In genomic region chr9:129558551-129559505, GRCh38 we compare ENCODE assay signal across 1 cellular context.
A peak's percentile ranks its signal among the peaks of the same experiment; 100 is the strongest.
TF ChIP-seq lines count a peak whose summit lies in the region.

No MANE protein-coding gene starts in this region.

TF ChIP-seq in HepG2, 621 proteins besides CTCF, POLR2A, EP300 and RAD21 (continued from another document and continues in another):
- TF ChIP-seq ZNF318 (CRISPR knock-in tag; IDR thresholded peaks at IDR 0.05), result no peak
- peak; percentile 76; the same call in 1 of the 2 replicates for TF ChIP-seq MYNN (CRISPR knock-in tag; IDR thresholded peaks at IDR 0.05; ENCODE audit: low read depth)
- TF ChIP-seq ZNF34 (CRISPR knock-in tag; IDR thresholded peaks at IDR 0.05; ENCODE audit: borderline replicate concordance), result no peak
- no peak; the same call in 1 of the 2 replicates for TF ChIP-seq CAMTA2 (CRISPR knock-in tag; IDR thresholded peaks at IDR 0.05; ENCODE audit: borderline replicate concordance)
- no peak for TF ChIP-seq ZNF839 (CRISPR knock-in tag; IDR thresholded peaks at IDR 0.05; ENCODE audit: borderline replicate concordance)
- TF ChIP-seq MTERF4 (CRISPR knock-in tag; IDR thresholded peaks at IDR 0.05), result peak; percentile 87; the same call in 1 of the 2 replicates
- no peak for TF ChIP-seq HNRNPH1 (optimal IDR thresholded peaks at IDR 0.05; ENCODE audit: low read depth, low read length)
- peak; percentile 84; the same call in 1 of the 2 replicates for TF ChIP-seq THAP7 (CRISPR knock-in tag; IDR thresholded peaks at IDR 0.05)
- TF ChIP-seq PAXIP1 (CRISPR knock-in tag; conservative IDR thresholded peaks at IDR 0.05), result peak; percentile 92
- TF ChIP-seq AGO2 (optimal IDR thresholded peaks at IDR 0.05; ENCODE audit: low read depth, low read length), result peak; percentile 74
- peak; percentile 47; the same call in 1 of the 2 replicates for TF ChIP-seq SNAPC4 (CRISPR knock-in tag; IDR thresholded peaks at IDR 0.05)
- no peak for TF ChIP-seq USF2 (IDR thresholded peaks at IDR 0.05; ENCODE audit: low read depth, low read length)
- 0 out of 2 replicates have a peak, but pooled peaks have one; percentile 37 for TF ChIP-seq USF2 (CRISPR knock-in tag; IDR thresholded peaks at IDR 0.05; ENCODE audit: borderline replicate concordance)
- TF ChIP-seq ZNF383 (CRISPR knock-in tag; IDR thresholded peaks at IDR 0.05; ENCODE audit: borderline replicate concordance), result no peak
- peak; percentile 79; the same call in 1 of the 2 replicates for TF ChIP-seq ZNF740 (CRISPR knock-in tag; IDR thresholded peaks at IDR 0.05)
- peak; percentile 86 for TF ChIP-seq HMGXB3 (CRISPR knock-in tag; IDR thresholded peaks at IDR 0.05; ENCODE audit: borderline replicate concordance)
- TF ChIP-seq MED13 (CRISPR knock-in tag; IDR thresholded peaks at IDR 0.05), result peak; percentile 96
- TF ChIP-seq E2F5 (CRISPR knock-in tag; conservative IDR thresholded peaks at IDR 0.05), result 0 out of 2 replicates have a peak, but pooled peaks have one; percentile 17
- peak; percentile 86 for TF ChIP-seq ZNF451 (CRISPR knock-in tag; IDR thresholded peaks at IDR 0.05)
- peak; percentile 91 for TF ChIP-seq ZNF605 (CRISPR knock-in tag; IDR thresholded peaks at IDR 0.05)
- TF ChIP-seq CBX2 (IDR thresholded peaks at IDR 0.05; ENCODE audit: low read depth, low read length), result no peak
- TF ChIP-seq CBX2 (CRISPR knock-in tag; IDR thresholded peaks at IDR 0.05; ENCODE audit: low read depth), result no peak
- peak; percentile 44 for TF ChIP-seq BHLHE40 (IDR thresholded peaks at IDR 0.05; ENCODE audit: low read length)
